Comparison of ENCODE assay signal across 8 cellular contexts in genomic region chr19:18571564-18572344, GRCh38. TPM values are rescaled to one million over a fixed set of nuclear protein-coding genes. Genes with fewer than 3 reads are reported as not detected.
DNase-seq lines count a peak whose midpoint lies in the region; ATAC-seq and TF ChIP-seq lines count a peak whose summit lies in the region.

TSS of gene UBA52 (plus strand) at chr19:18571857. CDS start at chr19:18573301, 1,444 bp downstream.

- ATAC-seq in HG03432 (IDR thresholded peaks at IDR 0.05; ENCODE audit: unreplicated experiment) = peak; percentile 87

- TF ChIP-seq CTCF in chondrocyte (IDR thresholded peaks at IDR 0.05) = peak; percentile 5

- H3K27me3 Mint-ChIP-seq in chondrocyte (ENCODE audit: low read depth) = no peaks in the 10 kb centered on the region

- peaks cover 21% of the 10 kb centered on the region for H3K36me3 Mint-ChIP-seq in chondrocyte (ENCODE audit: low read depth)

- peak within 1 kb of the TSS; percentile 97 for H3K27ac Mint-ChIP-seq in chondrocyte (ENCODE audit: unreplicated experiment)

- peak within 1 kb of the TSS; percentile 88 for H3K4me3 Mint-ChIP-seq in chondrocyte (ENCODE audit: unreplicated experiment)

- DNase-seq in AML-193 (lab: John Stamatoyannopoulos, UW) = peak; percentile 95 to 97
- DNase-seq in NCI-H510A treated with DMSO at 0.1 percent for 48 hours (lab: John Stamatoyannopoulos, UW) = peak; percentile 97
- peak; percentile 97 to 99 for DNase-seq in activated CD4-positive, alpha-beta T cell treated with anti-CD3 and anti-CD28 coated beads for 24 hours (ENCODE audit: low read depth in 2 of 2)
- DNase-seq in chondrocyte (ENCODE audit: low spot score) = peak; percentile 99
- peak; percentile 93 for DNase-seq in kidney glomerular epithelial cell (lab: John Stamatoyannopoulos, UW)
- peak; percentile 94 to 99 for DNase-seq in stimulated activated CD4-positive, alpha-beta T cell treated with anti-CD3 and anti-CD28 coated beads, Interleukin-1b, Interleukin-23, amount 100 ng/mL, for 1 hour (ENCODE audit: low read depth in 2 of 2)

- H3K4me1 Mint-ChIP-seq in chondrocyte (ENCODE audit: low read depth) = peaks cover 24% of the 10 kb centered on the region

- H3K9me3 Mint-ChIP-seq in chondrocyte (ENCODE audit: low read depth) = no peaks in the 10 kb centered on the region

- TF ChIP-seq POLR2A in GM19099 (IDR thresholded peaks at IDR 0.05; ENCODE audit: extremely low read depth, insufficient read length, low read depth) = peak; percentile 97

RNA-seq across cellular contexts. Expression of gene UBA52, which starts in this region (rescaled TPM):
- total RNA-seq in chondrocyte = 712 to 830 TPM (median 749 TPM) in 3 replicates

Comparison
In these comparisons a context has a peak if more than half of its experiments do, and no peak if none do; other contexts are left out.
1. Peak in every context shown above with its lines: DNase-seq and ATAC-seq.